ENCODE assay signal across 21 cellular contexts in genomic region chr4:25449688-25450087, GRCh38.
A peak's percentile ranks its signal among the peaks of the same experiment; 100 is the strongest.
DNase-seq lines count a peak whose midpoint lies in the region; ATAC-seq and TF ChIP-seq lines count a peak whose summit lies in the region.
"Had no signal": no experiment of that assay in that cellular context is flagged by ENCODE, and none has a peak within 500 bp of the region (broad histone marks: within the 10 kb centered on the region; RNA-seq: fewer than 3 reads in every experiment).

No MANE protein-coding gene starts in this region.

- H3K36me3 ChIP-seq in GM23248 (ENCODE audit: low read depth) (no peaks in the 10 kb centered on the region), SJSA1 (no peaks in the 10 kb centered on the region), right lobe of liver (no peaks in the 10 kb centered on the region)
- H3K36me3 ChIP-seq: HAP-1, transverse colon had no signal

- no peak overlapping the region for H3K9ac ChIP-seq in GM23248

- no peak overlapping the region for H3K27ac Mint-ChIP-seq in activated CD4-positive, alpha-beta T cell treated with anti-CD3 and anti-CD28 coated beads for 36 hours
- H3K27ac Mint-ChIP-seq in stimulated activated effector memory CD8-positive, alpha-beta T cell treated with anti-CD3 and anti-CD28 coated beads, Interleukin-12 subunit alpha, Interleukin-12 subunit beta, amount 100 ng/mL, for 72 hours: no peak overlapping the region
- H3K27ac Mint-ChIP-seq: activated T-helper 2 cell treated with anti-CD3 and anti-CD28 coated beads, Interferon-gamma antibody, Interleukin-2, Interleukin-4, amounts not matched to agents 10 μg/mL and 5 μg/mL and 100 μg/mL, durations not matched to agents 14 hours and 24 hours and 36 hours; progenitor cell of endocrine pancreas; stimulated activated naive B cell treated with anti-CD40 and anti-IgM and Interleukin-4, amounts not matched to agents 10 μg/mL and 1 μg/mL and 100 μg/mL, for 72 hours; WTC11 had no signal

- CTCF ChIA-PET in activated CD4-positive, alpha-beta T cell treated with anti-CD3 and anti-CD28 coated beads for 36 hours (lab: Charles Lee): no interaction called here

- intact Hi-C loops in activated CD4-positive, alpha-beta T cell treated with anti-CD3 and anti-CD28 coated beads for 36 hours (cut with DNase I, micrococcal nuclease): no loop called here
- intact Hi-C loops in right lobe of liver (cut with DNase I): loop anchor here (10.0 kb wide), 1 partner anchor 315 kb away; no protein-coding TSS in a partner anchor

- H3K4me3 Mint-ChIP-seq in activated CD4-positive, alpha-beta T cell treated with anti-CD3 and anti-CD28 coated beads for 36 hours: no peak overlapping the region
- no peak overlapping the region for H3K4me3 Mint-ChIP-seq in stimulated activated effector memory CD8-positive, alpha-beta T cell treated with anti-CD3 and anti-CD28 coated beads, Interleukin-12 subunit alpha, Interleukin-12 subunit beta, amount 100 ng/mL, for 72 hours
- H3K4me3 Mint-ChIP-seq: central memory CD8-positive, alpha-beta T cell; nephron; stimulated activated naive B cell treated with anti-CD40 and anti-IgM and Interleukin-4, amounts not matched to agents 10 μg/mL and 1 μg/mL and 100 μg/mL, for 72 hours; WTC11 had no signal

- peak; percentile 10 for DNase-seq in activated CD4-positive, alpha-beta T cell treated with anti-CD3 and anti-CD28 coated beads for 36 hours
- DNase-seq in activated CD4-positive, alpha-beta T cell treated with anti-CD3 and anti-CD28 coated beads for 1 hour: no peak
- DNase-seq in GM23248 (no peak), SJSA1 (ENCODE audit: low read depth in 1 of 2, low spot score in 2 of 2) (no peak), right lobe of liver (no peak)
- DNase-seq in stimulated activated effector memory CD8-positive, alpha-beta T cell treated with anti-CD3 and anti-CD28 coated beads, Interleukin-12 subunit alpha, Interleukin-12 subunit beta, amount 100 ng/mL, for 72 hours (ENCODE audit: low spot score in 2 of 2): no peak
- DNase-seq: activated CD8-positive, alpha-beta memory T cell treated with anti-CD3 and anti-CD28 coated beads for 24 hours; amniotic stem cell; IMR-90; NCI-H1930; NCI-H446; stimulated activated naive B cell treated with anti-CD40 and anti-IgM and Interleukin-4, amounts not matched to agents 10 μg/mL and 1 μg/mL and 100 μg/mL, for 72 hours; transverse colon had no signal

- H3F3A ChIP-seq in GM23248 (ENCODE audit: insufficient read depth): no peaks in the 10 kb centered on the region

- no peaks in the 10 kb centered on the region for H3K27me3 ChIP-seq in GM23248 (replicated peaks; ENCODE audit: insufficient read depth)
- H3K27me3 ChIP-seq in SJSA1 (replicated peaks): no peaks in the 10 kb centered on the region
- H3K27me3 ChIP-seq in right lobe of liver: no peaks in the 10 kb centered on the region
- H3K27me3 ChIP-seq: transverse colon had no signal

- no peak overlapping the region for H3K4me2 ChIP-seq in GM23248 (ENCODE audit: unreplicated experiment)

- H3K27ac ChIP-seq in GM23248 (peak overlapping the region; percentile 53; the same call in 1 of the 2 replicates), SJSA1 (peak overlapping the region; percentile 62), right lobe of liver (no peak overlapping the region)
- H3K27ac ChIP-seq: transverse colon had no signal

- ATAC-seq in activated CD4-positive, alpha-beta T cell treated with anti-CD3 and anti-CD28 coated beads for 36 hours: peak; percentile 59
- peak; percentile 17 for ATAC-seq in stimulated activated effector memory CD8-positive, alpha-beta T cell treated with anti-CD3 and anti-CD28 coated beads, Interleukin-12 subunit alpha, Interleukin-12 subunit beta, amount 100 ng/mL, for 72 hours
- ATAC-seq in HG03175 (IDR thresholded peaks at IDR 0.05; ENCODE audit: unreplicated experiment) (no peak), right lobe of liver (no peak), HG02588 (IDR thresholded peaks at IDR 0.05; ENCODE audit: unreplicated experiment) (no peak)
- ATAC-seq: WTC11 had no signal

- H3K4me1 ChIP-seq in GM23248 (ENCODE audit: insufficient read depth) (peaks cover 13% of the 10 kb centered on the region), SJSA1 (replicated peaks) (peaks cover 17% of the 10 kb centered on the region), right lobe of liver (no peaks in the 10 kb centered on the region)
- H3K4me1 ChIP-seq: HAP-1, transverse colon had no signal

- no peaks in the 10 kb centered on the region for H3K36me3 Mint-ChIP-seq in activated CD4-positive, alpha-beta T cell treated with anti-CD3 and anti-CD28 coated beads for 36 hours (ENCODE audit: low read depth)
- no peaks in the 10 kb centered on the region for H3K36me3 Mint-ChIP-seq in stimulated activated effector memory CD8-positive, alpha-beta T cell treated with anti-CD3 and anti-CD28 coated beads, Interleukin-12 subunit alpha, Interleukin-12 subunit beta, amount 100 ng/mL, for 72 hours
- H3K36me3 Mint-ChIP-seq: stimulated activated naive B cell treated with anti-CD40 and anti-IgM and Interleukin-4, amounts not matched to agents 10 μg/mL and 1 μg/mL and 100 μg/mL, for 72 hours; WTC11 had no signal

- no peaks in the 10 kb centered on the region for H3K27me3 Mint-ChIP-seq in activated CD4-positive, alpha-beta T cell treated with anti-CD3 and anti-CD28 coated beads for 36 hours
- H3K27me3 Mint-ChIP-seq: central memory CD8-positive, alpha-beta T cell; progenitor cell of endocrine pancreas had no signal

- POLR2A ChIA-PET in activated CD4-positive, alpha-beta T cell treated with anti-CD3 and anti-CD28 coated beads for 36 hours (lab: Charles Lee): no interaction called here

- in situ Hi-C loops in GM23248 (cut with MboI): loop anchor here (10.0 to 25.0 kb wide), 2 partner anchors 315 to 963 kb away; no protein-coding TSS in a partner anchor

- H3K4me3 ChIP-seq in GM23248 (no peak overlapping the region), SJSA1 (no peak overlapping the region), right lobe of liver (no peak overlapping the region)
- H3K4me3 ChIP-seq: HAP-1, transverse colon had no signal

- TF ChIP-seq POLR2A in right lobe of liver (IDR thresholded peaks at IDR 0.05): no peak

- no peak for TF ChIP-seq CTCF in right lobe of liver (IDR thresholded peaks at IDR 0.05)

- H2AFZ ChIP-seq in GM23248: 0 out of 2 replicates have a peak overlapping the region, but pooled peaks have one; percentile 40

- H3K79me2 ChIP-seq in GM23248 (ENCODE audit: insufficient read depth): no peaks in the 10 kb centered on the region

- 81 to 88% methylated on average over 5 of the region's 5 CpGs for WGBS in GM23248 (ENCODE audit: low coverage in 1 of 2, low lambda C conversion rate in 2 of 2, missing lambda C conversion rate in 2 of 2), 2 experiments
- 81% methylated on average over 5 of the region's 5 CpGs for WGBS in right lobe of liver (ENCODE audit: insufficient coverage, low coverage, low lambda C conversion rate, missing lambda C conversion rate)

- H4K20me1 ChIP-seq in GM23248 (ENCODE audit: insufficient read depth): no peaks in the 10 kb centered on the region; the same call in 1 of the 2 replicates

- H3K9me3 ChIP-seq in GM23248 (ENCODE audit: low read depth) (no peaks in the 10 kb centered on the region), SJSA1 (replicated peaks) (no peaks in the 10 kb centered on the region), right lobe of liver (no peaks in the 10 kb centered on the region)
- H3K9me3 ChIP-seq: HAP-1, transverse colon had no signal

- H3K9me2 ChIP-seq in GM23248 (ENCODE audit: insufficient read depth): no peaks in the 10 kb centered on the region

- H3K9me3 Mint-ChIP-seq in activated CD4-positive, alpha-beta T cell treated with anti-CD3 and anti-CD28 coated beads for 36 hours (ENCODE audit: low read depth): no peaks in the 10 kb centered on the region
- H3K9me3 Mint-ChIP-seq in stimulated activated effector memory CD8-positive, alpha-beta T cell treated with anti-CD3 and anti-CD28 coated beads, Interleukin-12 subunit alpha, Interleukin-12 subunit beta, amount 100 ng/mL, for 72 hours: no peaks in the 10 kb centered on the region
- H3K9me3 Mint-ChIP-seq: activated T-helper 2 cell treated with anti-CD3 and anti-CD28 coated beads, Interferon-gamma antibody, Interleukin-2, Interleukin-4, amounts not matched to agents 10 μg/mL and 5 μg/mL and 100 μg/mL, durations not matched to agents 14 hours and 24 hours and 36 hours; central memory CD8-positive, alpha-beta T cell; nephron; stimulated activated naive B cell treated with anti-CD40 and anti-IgM and Interleukin-4, amounts not matched to agents 10 μg/mL and 1 μg/mL and 100 μg/mL, for 72 hours; WTC11 had no signal

- peaks cover 5% of the 10 kb centered on the region for H3K4me1 Mint-ChIP-seq in activated CD4-positive, alpha-beta T cell treated with anti-CD3 and anti-CD28 coated beads for 36 hours
- H3K4me1 Mint-ChIP-seq in stimulated activated effector memory CD8-positive, alpha-beta T cell treated with anti-CD3 and anti-CD28 coated beads, Interleukin-12 subunit alpha, Interleukin-12 subunit beta, amount 100 ng/mL, for 72 hours: peaks cover 5% of the 10 kb centered on the region
- H3K4me1 Mint-ChIP-seq: central memory CD8-positive, alpha-beta T cell; stimulated activated naive B cell treated with anti-CD40 and anti-IgM and Interleukin-4, amounts not matched to agents 10 μg/mL and 1 μg/mL and 100 μg/mL, for 72 hours had no signal

Comparison
In these comparisons a context has a peak if more than half of its experiments do, and no peak if none do; other contexts are left out.
1. ATAC-seq: peak in activated CD4-positive, alpha-beta T cell treated with anti-CD3 and anti-CD28 coated beads for 36 hours (single experiment) and stimulated activated effector memory CD8-positive, alpha-beta T cell treated with anti-CD3 and anti-CD28 coated beads, Interleukin-12 subunit alpha, Interleukin-12 subunit beta, amount 100 ng/mL, for 72 hours (single experiment); none in HG03175 (single experiment), right lobe of liver (0 of 4) and HG02588 (single experiment).
2. H3K27ac ChIP-seq: peak in GM23248 (single experiment) and SJSA1 (single experiment); none in right lobe of liver (0 of 3).
3. intact Hi-C loops: an anchor here in right lobe of liver (10.0 kb wide); none called in activated CD4-positive, alpha-beta T cell treated with anti-CD3 and anti-CD28 coated beads for 36 hours.